In the genomic region with DNA sequence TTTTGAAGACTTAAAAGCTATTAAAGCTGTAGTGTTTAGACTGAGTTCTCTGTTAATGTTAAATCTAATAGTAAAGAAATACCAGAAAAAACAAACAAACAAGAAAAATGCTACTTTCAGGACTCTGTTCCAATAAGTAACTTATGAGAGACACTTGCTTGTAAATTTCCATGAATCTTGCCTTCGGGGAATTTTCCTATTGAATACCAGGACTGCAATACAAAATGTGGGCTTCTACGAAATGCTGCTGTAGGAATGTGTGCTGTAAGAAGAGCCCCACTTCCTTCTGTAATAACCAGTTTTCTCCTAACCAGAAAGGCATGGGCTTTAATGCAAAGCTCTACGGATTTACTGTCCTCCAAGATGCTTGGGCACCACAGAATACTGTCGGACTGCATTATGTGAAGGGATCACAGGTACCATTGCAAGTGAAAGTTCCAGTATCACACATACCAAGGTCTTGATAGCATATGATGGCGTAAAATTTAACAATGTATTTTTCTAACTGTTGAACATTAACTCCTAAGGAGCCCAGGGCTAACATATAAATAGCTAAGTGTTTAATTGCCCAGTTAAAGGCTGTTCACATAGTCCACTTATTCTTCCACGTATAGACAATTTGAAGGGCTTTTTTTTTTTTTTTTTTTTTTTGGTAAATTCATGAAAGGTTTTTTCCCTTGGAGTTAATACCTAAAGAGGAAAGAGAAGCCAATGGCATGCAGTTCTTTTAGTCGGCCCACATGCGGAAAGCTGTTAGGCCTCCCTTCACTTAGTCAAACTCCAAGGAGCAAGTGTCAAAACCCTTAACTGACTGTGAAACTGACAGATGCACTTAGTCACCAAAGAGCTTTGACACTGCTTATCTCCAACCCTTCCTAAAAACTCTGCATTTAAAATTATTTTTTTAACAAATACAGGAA, we compare ENCODE assay signal across 27 cellular contexts.
"Had no signal": no experiment of that assay in that cellular context is flagged by ENCODE, and none has a peak within 500 bp of the region (broad histone marks: within the 10 kb centered on the region; RNA-seq: fewer than 3 reads in every experiment).

No MANE protein-coding gene starts in this region.

- H3K27me3 ChIP-seq: brain microvascular endothelial cell, sigmoid colon, upper lobe of left lung, vagina had no signal

- H3K4me3 ChIP-seq: heart right ventricle, sigmoid colon, thoracic aorta, upper lobe of left lung, vagina had no signal

- FAIRE-seq: astrocyte, endothelial cell of umbilical vein had no signal

- DNase-seq: activated CD4-positive, alpha-beta memory T cell treated with anti-CD3 and anti-CD28 coated beads, Interleukin-2, amount 10 ng/mL, durations not matched to agents 7 days and 5 days; activated CD4-positive, alpha-beta T cell treated with anti-CD3 and anti-CD28 coated beads for 48 hours; activated CD8-positive, alpha-beta memory T cell treated with anti-CD3 and anti-CD28 coated beads, Interleukin-2, amount 50 U/mL, for 48 hours; activated gamma-delta T cell treated with Interleukin-2 at 50 U/mL for 16 hours; activated naive CD4-positive, alpha-beta T cell treated with anti-CD3 and anti-CD28 coated beads, Interleukin-2, amount 50 U/mL, for 16 hours; activated T-cell treated with anti-CD3 and anti-CD28 coated beads, Interleukin-2, amount 50 U/mL, for 24 hours; amniotic stem cell; brain microvascular endothelial cell; foreskin melanocyte; heart right ventricle; left colon; naive thymus-derived CD8-positive, alpha-beta T cell; sigmoid colon; small intestine; stimulated activated CD4-positive, alpha-beta T cell treated with anti-CD3 and anti-CD28 coated beads, Interleukin-4, amount 100 ng/mL, for 24 hours; T-helper 17 cell; T1000; upper lobe of left lung; WERI-Rb-1 had no signal

- H3K27me3 Mint-ChIP-seq: activated CD4-positive, alpha-beta memory T cell treated with anti-CD3 and anti-CD28 coated beads, Interleukin-2, amount 10 ng/mL, durations not matched to agents 7 days and 5 days; activated T-cell treated with anti-CD3 and anti-CD28 coated beads, Interleukin-2, amount 50 U/mL, for 24 hours; stimulated activated naive CD8-positive, alpha-beta T cell treated with anti-CD3 and anti-CD28 coated beads, Interleukin-15, Interleukin-2, amounts not matched to agents 100 ng/mL and 50 ng/mL, for 24 hours; T-helper 17 cell had no signal

- H3K4me3 Mint-ChIP-seq: activated CD4-positive, alpha-beta memory T cell treated with anti-CD3 and anti-CD28 coated beads, Interleukin-2, amount 10 ng/mL, durations not matched to agents 7 days and 5 days; activated T-cell treated with anti-CD3 and anti-CD28 coated beads, Interleukin-2, amount 50 U/mL, for 24 hours; naive thymus-derived CD8-positive, alpha-beta T cell; stimulated activated effector memory CD8-positive, alpha-beta T cell treated with anti-CD3 and anti-CD28 coated beads, Interleukin-12 subunit alpha, Interleukin-12 subunit beta, amount 100 ng/mL, for 72 hours; stimulated activated naive CD8-positive, alpha-beta T cell treated with anti-CD3 and anti-CD28 coated beads, Interleukin-15, Interleukin-2, amounts not matched to agents 100 ng/mL and 50 ng/mL, for 24 hours; T-helper 17 cell had no signal

- H3K27ac Mint-ChIP-seq: activated CD4-positive, alpha-beta memory T cell treated with anti-CD3 and anti-CD28 coated beads, Interleukin-2, amount 10 ng/mL, durations not matched to agents 7 days and 5 days; activated T-cell treated with anti-CD3 and anti-CD28 coated beads, Interleukin-2, amount 50 U/mL, for 24 hours; naive thymus-derived CD8-positive, alpha-beta T cell; stimulated activated effector memory CD8-positive, alpha-beta T cell treated with anti-CD3 and anti-CD28 coated beads, Interleukin-12 subunit alpha, Interleukin-12 subunit beta, amount 100 ng/mL, for 72 hours; stimulated activated naive CD8-positive, alpha-beta T cell treated with anti-CD3 and anti-CD28 coated beads, Interleukin-15, Interleukin-2, amounts not matched to agents 100 ng/mL and 50 ng/mL, for 24 hours; T-helper 17 cell had no signal

- H3K36me3 ChIP-seq: brain microvascular endothelial cell, heart right ventricle, sigmoid colon, thoracic aorta, upper lobe of left lung, vagina, WERI-Rb-1 had no signal

- H3K9me3 ChIP-seq: heart right ventricle, sigmoid colon, thoracic aorta, upper lobe of left lung, vagina had no signal

- ATAC-seq: activated CD4-positive, CD25-positive, alpha-beta regulatory T cell treated with anti-CD3 and anti-CD28 coated beads, Interleukin-2, amount 50 U/mL, for 24 hours; esophagus mucosa; heart right ventricle; left colon; naive thymus-derived CD8-positive, alpha-beta T cell; stimulated activated effector memory CD8-positive, alpha-beta T cell treated with anti-CD3 and anti-CD28 coated beads, Interleukin-12 subunit alpha, Interleukin-12 subunit beta, amount 100 ng/mL, for 72 hours; T-helper 17 cell had no signal

- H3K4me1 ChIP-seq: heart right ventricle, sigmoid colon, upper lobe of left lung, vagina had no signal

- H3K27ac ChIP-seq: brain microvascular endothelial cell, heart right ventricle, sigmoid colon, thoracic aorta, upper lobe of left lung, vagina, WERI-Rb-1 had no signal

- H3K4me1 Mint-ChIP-seq: activated CD4-positive, alpha-beta memory T cell treated with anti-CD3 and anti-CD28 coated beads, Interleukin-2, amount 10 ng/mL, durations not matched to agents 7 days and 5 days; naive thymus-derived CD8-positive, alpha-beta T cell; stimulated activated effector memory CD8-positive, alpha-beta T cell treated with anti-CD3 and anti-CD28 coated beads, Interleukin-12 subunit alpha, Interleukin-12 subunit beta, amount 100 ng/mL, for 72 hours; T-helper 17 cell had no signal

- H3K36me3 Mint-ChIP-seq: naive thymus-derived CD8-positive, alpha-beta T cell; stimulated activated effector memory CD8-positive, alpha-beta T cell treated with anti-CD3 and anti-CD28 coated beads, Interleukin-12 subunit alpha, Interleukin-12 subunit beta, amount 100 ng/mL, for 72 hours had no signal
